Comparison of ENCODE assay signal across 1 cellular context in the genomic region with DNA sequence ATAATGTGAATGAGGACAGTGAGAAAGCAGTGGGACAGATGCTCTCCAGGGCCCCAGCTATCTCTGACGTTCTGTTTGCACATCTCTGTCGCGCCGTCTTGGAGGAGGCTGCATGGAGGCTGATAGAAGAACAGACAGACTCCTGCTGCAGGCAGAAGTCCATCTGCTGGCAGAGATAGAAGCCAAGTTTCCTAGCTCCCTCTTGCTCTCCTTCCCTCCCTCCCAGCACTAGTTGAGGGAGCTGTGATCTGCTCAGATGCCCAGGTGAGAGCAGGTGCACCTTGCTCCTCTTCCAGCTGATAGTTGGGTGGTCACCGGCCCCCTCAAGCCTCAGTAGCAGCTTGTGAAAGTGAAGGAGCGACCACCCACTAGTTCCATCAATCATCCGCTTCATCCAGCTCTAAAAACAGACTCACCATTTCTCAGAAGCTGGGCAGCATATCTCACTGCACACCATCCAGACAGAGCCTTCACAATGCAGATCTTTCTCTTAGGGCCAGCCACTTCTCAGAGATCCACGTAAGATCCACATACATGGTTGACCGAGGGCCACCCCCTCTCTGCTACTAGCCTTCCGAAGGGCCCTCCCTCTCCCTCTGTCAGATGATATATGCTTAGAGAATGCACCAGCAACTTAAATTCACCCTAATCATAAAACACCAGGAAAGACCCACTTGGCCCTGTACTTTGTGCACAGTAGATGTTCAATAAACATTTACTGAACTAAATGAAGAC.
A peak's percentile ranks its signal among the peaks of the same experiment; 100 is the strongest.
TF ChIP-seq lines count a peak whose summit lies in the region.

No MANE protein-coding gene starts in this region.

TF ChIP-seq in K562, 482 proteins besides CTCF, POLR2A, EP300 and RAD21 (continued from another document):
- TF ChIP-seq, protein P1, sequence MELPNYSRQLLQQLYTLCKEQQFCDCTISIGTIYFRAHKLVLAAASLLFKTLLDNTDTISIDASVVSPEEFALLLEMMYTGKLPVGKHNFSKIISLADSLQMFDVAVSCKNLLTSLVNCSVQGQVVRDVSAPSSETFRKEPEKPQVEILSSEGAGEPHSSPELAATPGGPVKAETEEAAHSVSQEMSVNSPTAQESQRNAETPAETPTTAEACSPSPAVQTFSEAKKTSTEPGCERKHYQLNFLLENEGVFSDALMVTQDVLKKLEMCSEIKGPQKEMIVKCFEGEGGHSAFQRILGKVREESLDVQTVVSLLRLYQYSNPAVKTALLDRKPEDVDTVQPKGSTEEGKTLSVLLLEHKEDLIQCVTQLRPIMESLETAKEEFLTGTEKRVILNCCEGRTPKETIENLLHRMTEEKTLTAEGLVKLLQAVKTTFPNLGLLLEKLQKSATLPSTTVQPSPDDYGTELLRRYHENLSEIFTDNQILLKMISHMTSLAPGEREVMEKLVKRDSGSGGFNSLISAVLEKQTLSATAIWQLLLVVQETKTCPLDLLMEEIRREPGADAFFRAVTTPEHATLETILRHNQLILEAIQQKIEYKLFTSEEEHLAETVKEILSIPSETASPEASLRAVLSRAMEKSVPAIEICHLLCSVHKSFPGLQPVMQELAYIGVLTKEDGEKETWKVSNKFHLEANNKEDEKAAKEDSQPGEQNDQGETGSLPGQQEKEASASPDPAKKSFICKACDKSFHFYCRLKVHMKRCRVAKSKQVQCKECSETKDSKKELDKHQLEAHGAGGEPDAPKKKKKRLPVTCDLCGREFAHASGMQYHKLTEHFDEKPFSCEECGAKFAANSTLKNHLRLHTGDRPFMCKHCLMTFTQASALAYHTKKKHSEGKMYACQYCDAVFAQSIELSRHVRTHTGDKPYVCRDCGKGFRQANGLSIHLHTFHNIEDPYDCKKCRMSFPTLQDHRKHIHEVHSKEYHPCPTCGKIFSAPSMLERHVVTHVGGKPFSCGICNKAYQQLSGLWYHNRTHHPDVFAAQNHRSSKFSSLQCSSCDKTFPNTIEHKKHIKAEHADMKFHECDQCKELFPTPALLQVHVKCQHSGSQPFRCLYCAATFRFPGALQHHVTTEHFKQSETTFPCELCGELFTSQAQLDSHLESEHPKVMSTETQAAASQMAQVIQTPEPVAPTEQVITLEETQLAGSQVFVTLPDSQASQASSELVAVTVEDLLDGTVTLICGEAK (IDR thresholded peaks at IDR 0.05) = no peak
- TF ChIP-seq, protein P1 (CRISPR knock-in tag; IDR thresholded peaks at IDR 0.05) = no peak
- TF ChIP-seq DIDO1 (tag; IDR thresholded peaks at IDR 0.05; ENCODE audit: low read depth) (no peak), SIX5 (IDR thresholded peaks at IDR 0.05; ENCODE audit: borderline replicate concordance in 1 of 2, insufficient read depth in 1 of 2, low read depth in 1 of 2, low read length in 2 of 2) (no peak), POU5F1 (IDR thresholded peaks at IDR 0.05; ENCODE audit: borderline replicate concordance, low read depth, low read length, partially characterized antibody) (no peak)
- TF ChIP-seq, protein P2, sequence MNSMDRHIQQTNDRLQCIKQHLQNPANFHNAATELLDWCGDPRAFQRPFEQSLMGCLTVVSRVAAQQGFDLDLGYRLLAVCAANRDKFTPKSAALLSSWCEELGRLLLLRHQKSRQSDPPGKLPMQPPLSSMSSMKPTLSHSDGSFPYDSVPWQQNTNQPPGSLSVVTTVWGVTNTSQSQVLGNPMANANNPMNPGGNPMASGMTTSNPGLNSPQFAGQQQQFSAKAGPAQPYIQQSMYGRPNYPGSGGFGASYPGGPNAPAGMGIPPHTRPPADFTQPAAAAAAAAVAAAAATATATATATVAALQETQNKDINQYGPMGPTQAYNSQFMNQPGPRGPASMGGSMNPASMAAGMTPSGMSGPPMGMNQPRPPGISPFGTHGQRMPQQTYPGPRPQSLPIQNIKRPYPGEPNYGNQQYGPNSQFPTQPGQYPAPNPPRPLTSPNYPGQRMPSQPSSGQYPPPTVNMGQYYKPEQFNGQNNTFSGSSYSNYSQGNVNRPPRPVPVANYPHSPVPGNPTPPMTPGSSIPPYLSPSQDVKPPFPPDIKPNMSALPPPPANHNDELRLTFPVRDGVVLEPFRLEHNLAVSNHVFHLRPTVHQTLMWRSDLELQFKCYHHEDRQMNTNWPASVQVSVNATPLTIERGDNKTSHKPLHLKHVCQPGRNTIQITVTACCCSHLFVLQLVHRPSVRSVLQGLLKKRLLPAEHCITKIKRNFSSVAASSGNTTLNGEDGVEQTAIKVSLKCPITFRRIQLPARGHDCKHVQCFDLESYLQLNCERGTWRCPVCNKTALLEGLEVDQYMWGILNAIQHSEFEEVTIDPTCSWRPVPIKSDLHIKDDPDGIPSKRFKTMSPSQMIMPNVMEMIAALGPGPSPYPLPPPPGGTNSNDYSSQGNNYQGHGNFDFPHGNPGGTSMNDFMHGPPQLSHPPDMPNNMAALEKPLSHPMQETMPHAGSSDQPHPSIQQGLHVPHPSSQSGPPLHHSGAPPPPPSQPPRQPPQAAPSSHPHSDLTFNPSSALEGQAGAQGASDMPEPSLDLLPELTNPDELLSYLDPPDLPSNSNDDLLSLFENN (IDR thresholded peaks at IDR 0.05; ENCODE audit: low read depth in 2 of 2, low read length in 2 of 2) = peak in 1 of 2 experiments; percentile 99; a peak in 2 of 4 replicates
- TF ChIP-seq, protein P3, sequence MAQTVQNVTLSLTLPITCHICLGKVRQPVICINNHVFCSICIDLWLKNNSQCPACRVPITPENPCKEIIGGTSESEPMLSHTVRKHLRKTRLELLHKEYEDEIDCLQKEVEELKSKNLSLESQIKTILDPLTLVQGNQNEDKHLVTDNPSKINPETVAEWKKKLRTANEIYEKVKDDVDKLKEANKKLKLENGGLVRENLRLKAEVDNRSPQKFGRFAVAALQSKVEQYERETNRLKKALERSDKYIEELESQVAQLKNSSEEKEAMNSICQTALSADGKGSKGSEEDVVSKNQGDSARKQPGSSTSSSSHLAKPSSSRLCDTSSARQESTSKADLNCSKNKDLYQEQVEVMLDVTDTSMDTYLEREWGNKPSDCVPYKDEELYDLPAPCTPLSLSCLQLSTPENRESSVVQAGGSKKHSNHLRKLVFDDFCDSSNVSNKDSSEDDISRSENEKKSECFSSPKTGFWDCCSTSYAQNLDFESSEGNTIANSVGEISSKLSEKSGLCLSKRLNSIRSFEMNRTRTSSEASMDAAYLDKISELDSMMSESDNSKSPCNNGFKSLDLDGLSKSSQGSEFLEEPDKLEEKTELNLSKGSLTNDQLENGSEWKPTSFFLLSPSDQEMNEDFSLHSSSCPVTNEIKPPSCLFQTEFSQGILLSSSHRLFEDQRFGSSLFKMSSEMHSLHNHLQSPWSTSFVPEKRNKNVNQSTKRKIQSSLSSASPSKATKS (CRISPR knock-in tag; IDR thresholded peaks at IDR 0.05) = no peak
- TF ChIP-seq, protein P4, sequence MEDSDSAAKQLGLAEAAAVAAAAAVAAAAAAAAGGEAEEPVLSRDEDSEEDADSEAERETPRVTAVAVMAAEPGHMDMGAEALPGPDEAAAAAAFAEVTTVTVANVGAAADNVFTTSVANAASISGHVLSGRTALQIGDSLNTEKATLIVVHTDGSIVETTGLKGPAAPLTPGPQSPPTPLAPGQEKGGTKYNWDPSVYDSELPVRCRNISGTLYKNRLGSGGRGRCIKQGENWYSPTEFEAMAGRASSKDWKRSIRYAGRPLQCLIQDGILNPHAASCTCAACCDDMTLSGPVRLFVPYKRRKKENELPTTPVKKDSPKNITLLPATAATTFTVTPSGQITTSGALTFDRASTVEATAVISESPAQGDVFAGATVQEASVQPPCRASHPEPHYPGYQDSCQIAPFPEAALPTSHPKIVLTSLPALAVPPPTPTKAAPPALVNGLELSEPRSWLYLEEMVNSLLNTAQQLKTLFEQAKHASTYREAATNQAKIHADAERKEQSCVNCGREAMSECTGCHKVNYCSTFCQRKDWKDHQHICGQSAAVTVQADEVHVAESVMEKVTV (CRISPR knock-in tag; IDR thresholded peaks at IDR 0.05) = no peak
